In the genomic region with DNA sequence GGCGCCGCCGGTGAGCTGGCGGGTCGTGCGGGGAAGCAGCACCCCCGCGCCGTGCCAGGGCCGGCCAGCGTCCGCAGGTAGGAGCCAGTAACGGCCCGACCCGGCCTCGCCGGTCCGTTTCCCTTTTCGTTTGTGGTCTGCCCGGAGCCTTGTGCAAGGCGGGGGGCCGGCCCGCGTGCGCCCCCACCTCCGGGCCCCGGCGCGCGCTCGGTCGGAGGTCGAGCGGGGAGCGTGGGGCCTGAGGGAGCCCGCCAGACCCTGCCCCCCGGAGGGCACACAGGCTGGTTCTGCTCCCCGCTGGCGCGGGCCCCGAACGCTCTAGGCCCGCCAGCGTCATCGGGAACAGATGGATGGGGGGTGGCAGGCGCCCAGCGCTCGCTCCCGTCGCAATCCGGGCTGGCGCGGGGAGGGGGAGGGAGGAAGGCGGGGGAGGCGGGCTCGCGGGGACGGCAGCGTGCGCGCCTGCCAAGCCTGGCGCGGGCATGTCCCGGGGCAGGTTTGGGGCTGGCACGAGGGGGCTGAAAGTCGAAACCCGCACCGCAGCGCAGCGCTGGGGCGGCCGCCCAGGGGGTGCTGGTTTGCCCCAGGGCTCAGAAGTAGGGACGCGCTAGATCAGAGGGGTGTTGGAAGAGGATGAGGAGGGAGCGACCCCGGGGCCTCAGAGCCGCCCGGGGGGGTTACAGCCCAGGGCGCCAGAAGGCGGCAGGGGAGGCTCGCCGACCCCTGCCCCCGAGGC, we compare ENCODE assay signal across 8 cellular contexts. TPM values are rescaled to one million over a fixed set of nuclear protein-coding genes. Genes with fewer than 3 reads are reported as not detected.
DNase-seq lines count a peak whose midpoint lies in the region; ATAC-seq and TF ChIP-seq lines count a peak whose summit lies in the region.

No MANE protein-coding gene starts in this region.

- peak overlapping the region; percentile 75 for H3K4me3 ChIP-seq in cardiac muscle cell
- H3K4me3 ChIP-seq in aorta (ENCODE audit: low read length in 2 of 2), result peak overlapping the region; percentile 54 to 55

- WGBS in aorta, 2 donors, result 1% methylated on average over 46 to 83 of the region's 83 CpGs

- no peaks in the 10 kb centered on the region for H3K9me3 ChIP-seq in cardiac muscle cell (ENCODE audit: low read depth)
- no peaks in the 10 kb centered on the region for H3K9me3 ChIP-seq in aorta (ENCODE audit: control insufficient read depth, low read length)

- H3K4me3 Mint-ChIP-seq in activated naive CD8-positive, alpha-beta T cell treated with anti-CD3 and anti-CD28 coated beads, Interleukin-2, amount 50 U/mL, for 24 hours, result no peak overlapping the region

- peaks cover 51% of the 10 kb centered on the region for H3K4me1 ChIP-seq in cardiac muscle cell (ENCODE audit: low read depth)
- no peaks in the 10 kb centered on the region for H3K4me1 ChIP-seq in aorta (ENCODE audit: control insufficient read depth in 1 of 2, insufficient read depth in 2 of 2, low read length in 2 of 2)

- H3K27me3 ChIP-seq in cardiac muscle cell (no peaks in the 10 kb centered on the region), aorta (ENCODE audit: control insufficient read depth in 1 of 2, insufficient read depth in 2 of 2, low read length in 1 of 2) (no peaks in the 10 kb centered on the region)

- TF ChIP-seq CTCF in cardiac muscle cell (IDR thresholded peaks at IDR 0.05; ENCODE audit: low read depth, low read length) (no peak), omental fat pad (IDR thresholded peaks at IDR 0.05) (no peak)

- no peaks in the 10 kb centered on the region for H3K27me3 Mint-ChIP-seq in activated naive CD8-positive, alpha-beta T cell treated with anti-CD3 and anti-CD28 coated beads, Interleukin-2, amount 50 U/mL, for 24 hours

- H3K27ac Mint-ChIP-seq in activated naive CD8-positive, alpha-beta T cell treated with anti-CD3 and anti-CD28 coated beads, Interleukin-2, amount 50 U/mL, for 24 hours, result no peak overlapping the region

- no peaks in the 10 kb centered on the region for H3K36me3 Mint-ChIP-seq in activated naive CD8-positive, alpha-beta T cell treated with anti-CD3 and anti-CD28 coated beads, Interleukin-2, amount 50 U/mL, for 24 hours (ENCODE audit: low read depth)

- peak overlapping the region; percentile 74 for H3K27ac ChIP-seq in cardiac muscle cell
- peak overlapping the region; percentile 63 to 85 for H3K27ac ChIP-seq in aorta (ENCODE audit: low read depth in 1 of 2, low read length in 2 of 2)

- peak; percentile 86 for DNase-seq in D341Med (ENCODE audit: low spot score)
- peak; percentile 66 for DNase-seq in KG1 (lab: John Stamatoyannopoulos, UW)
- peak; percentile 84 for DNase-seq in RPMI7951 (ENCODE audit: low read depth)
- peak; percentile 60 for DNase-seq in activated naive CD8-positive, alpha-beta T cell treated with anti-CD3 and anti-CD28 coated beads, Interleukin-2, amount 50 U/mL, for 24 hours
- DNase-seq in cardiac muscle cell (ENCODE audit: low read depth in 1 of 2, low spot score in 1 of 2), result peak; percentile 79
- DNase-seq in omental fat pad (ENCODE audit: low spot score), result no peak
- peak; percentile 92 to 96 for DNase-seq in aorta

- no peaks in the 10 kb centered on the region for H3K9me3 Mint-ChIP-seq in activated naive CD8-positive, alpha-beta T cell treated with anti-CD3 and anti-CD28 coated beads, Interleukin-2, amount 50 U/mL, for 24 hours

- H3K36me3 ChIP-seq in cardiac muscle cell (no peaks in the 10 kb centered on the region), aorta (ENCODE audit: control insufficient read depth in 1 of 2, insufficient read depth in 2 of 2, low read length in 1 of 2) (no peaks in the 10 kb centered on the region)

- intact Hi-C loops in aorta (cut with DNase I), result loop anchor here (1.0 to 5.0 kb wide), 6 partner anchors 57 to 304 kb away; no protein-coding TSS in a partner anchor

- no peak for ATAC-seq in activated naive CD8-positive, alpha-beta T cell treated with anti-CD3 and anti-CD28 coated beads, Interleukin-2, amount 50 U/mL, for 24 hours
- ATAC-seq in omental fat pad (ENCODE audit: low FRiP score), result peak; percentile 50
- ATAC-seq in aorta (ENCODE audit: low FRiP score), result peak; percentile 49
- ATAC-seq in HG03139 (IDR thresholded peaks at IDR 0.05; ENCODE audit: unreplicated experiment), result no peak

- H3K4me1 Mint-ChIP-seq in activated naive CD8-positive, alpha-beta T cell treated with anti-CD3 and anti-CD28 coated beads, Interleukin-2, amount 50 U/mL, for 24 hours, result peaks cover 58% of the 10 kb centered on the region

RNA-seq across cellular contexts. Expression of a gene that starts 1.5 kb away (rescaled TPM):
- 7.0 and 10.1 TPM in 2 replicates for total RNA-seq in RPMI7951 (2014; rRNA removed; shearing (Covaris generic))
- total RNA-seq in cardiac muscle cell, result 89.4 and 174 TPM in 2 replicates
- 48.8 and 64.9 TPM in 2 replicates for polyA plus RNA-seq in cardiac muscle cell
- total RNA-seq in omental fat pad, result 100 to 1,000 TPM in 2 of 4 donors, 10 to 100 TPM in 2; 50.9 to 181 (median 90.9) TPM
- total RNA-seq in aorta, result 100 to 1,000 TPM in 1 of 2 donors, 10 to 100 TPM in 1; 59.7 to 111 TPM
- polyA plus RNA-seq in aorta, result 10 to 100 TPM in 1 of 2 donors, 1 to 10 TPM in 1; 3.9 to 11.7 TPM

Comparison
In these comparisons a context has a peak if more than half of its experiments do, and no peak if none do; other contexts are left out.
1. ATAC-seq: peak in omental fat pad (single experiment) and aorta (single experiment); none in activated naive CD8-positive, alpha-beta T cell treated with anti-CD3 and anti-CD28 coated beads, Interleukin-2, amount 50 U/mL, for 24 hours (single experiment) and HG03139 (single experiment).